Comparison of ENCODE assay signal across 1 cellular context in the genomic region with DNA sequence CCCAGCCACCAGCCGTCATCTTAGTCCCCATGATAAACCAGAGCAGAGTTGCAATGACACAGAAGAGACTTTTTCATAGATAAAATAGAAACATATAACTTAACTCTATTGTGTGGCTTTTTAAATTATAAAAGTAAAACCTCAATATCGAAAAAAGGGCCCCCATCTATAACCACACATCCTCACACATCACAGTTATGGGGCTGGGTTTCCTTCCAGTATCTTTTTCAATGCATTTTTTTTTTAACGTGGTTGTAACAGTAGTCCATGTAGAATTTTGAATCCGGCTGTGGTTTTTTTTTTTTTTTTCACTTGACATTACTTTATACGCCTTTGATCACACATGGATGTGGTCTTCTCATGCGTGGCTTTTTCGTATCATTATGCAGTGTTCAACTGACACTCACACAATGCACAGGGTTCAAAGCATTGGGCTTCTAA.
TF ChIP-seq lines count a peak whose summit lies in the region.

No MANE protein-coding gene starts in this region.

TF ChIP-seq in SK-N-SH treated with all-trans-retinoic acid at 6 μM for 48 hours, 23 proteins besides CTCF, POLR2A, EP300 and RAD21 (continued from another document):
- TF ChIP-seq, protein P1, sequence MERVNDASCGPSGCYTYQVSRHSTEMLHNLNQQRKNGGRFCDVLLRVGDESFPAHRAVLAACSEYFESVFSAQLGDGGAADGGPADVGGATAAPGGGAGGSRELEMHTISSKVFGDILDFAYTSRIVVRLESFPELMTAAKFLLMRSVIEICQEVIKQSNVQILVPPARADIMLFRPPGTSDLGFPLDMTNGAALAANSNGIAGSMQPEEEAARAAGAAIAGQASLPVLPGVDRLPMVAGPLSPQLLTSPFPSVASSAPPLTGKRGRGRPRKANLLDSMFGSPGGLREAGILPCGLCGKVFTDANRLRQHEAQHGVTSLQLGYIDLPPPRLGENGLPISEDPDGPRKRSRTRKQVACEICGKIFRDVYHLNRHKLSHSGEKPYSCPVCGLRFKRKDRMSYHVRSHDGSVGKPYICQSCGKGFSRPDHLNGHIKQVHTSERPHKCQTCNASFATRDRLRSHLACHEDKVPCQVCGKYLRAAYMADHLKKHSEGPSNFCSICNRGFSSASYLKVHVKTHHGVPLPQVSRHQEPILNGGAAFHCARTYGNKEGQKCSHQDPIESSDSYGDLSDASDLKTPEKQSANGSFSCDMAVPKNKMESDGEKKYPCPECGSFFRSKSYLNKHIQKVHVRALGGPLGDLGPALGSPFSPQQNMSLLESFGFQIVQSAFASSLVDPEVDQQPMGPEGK (CRISPR knock-in tag; IDR thresholded peaks at IDR 0.05; ENCODE audit: borderline replicate concordance), result no peak
- TF ChIP-seq, protein P2, sequence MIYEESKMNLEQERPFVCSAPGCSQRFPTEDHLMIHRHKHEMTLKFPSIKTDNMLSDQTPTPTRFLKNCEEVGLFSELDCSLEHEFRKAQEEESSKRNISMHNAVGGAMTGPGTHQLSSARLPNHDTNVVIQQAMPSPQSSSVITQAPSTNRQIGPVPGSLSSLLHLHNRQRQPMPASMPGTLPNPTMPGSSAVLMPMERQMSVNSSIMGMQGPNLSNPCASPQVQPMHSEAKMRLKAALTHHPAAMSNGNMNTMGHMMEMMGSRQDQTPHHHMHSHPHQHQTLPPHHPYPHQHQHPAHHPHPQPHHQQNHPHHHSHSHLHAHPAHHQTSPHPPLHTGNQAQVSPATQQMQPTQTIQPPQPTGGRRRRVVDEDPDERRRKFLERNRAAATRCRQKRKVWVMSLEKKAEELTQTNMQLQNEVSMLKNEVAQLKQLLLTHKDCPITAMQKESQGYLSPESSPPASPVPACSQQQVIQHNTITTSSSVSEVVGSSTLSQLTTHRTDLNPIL (CRISPR knock-in tag; IDR thresholded peaks at IDR 0.05; ENCODE audit: low read depth), result no peak
- TF ChIP-seq PPARA (CRISPR knock-in tag; IDR thresholded peaks at IDR 0.05; ENCODE audit: borderline replicate concordance), result no peak
